Comparison of ENCODE assay signal across 15 cellular contexts in genomic region chr3:170760174-170760526, GRCh38.
DNase-seq lines count a peak whose midpoint lies in the region; ATAC-seq and TF ChIP-seq lines count a peak whose summit lies in the region.
"Had no signal": no experiment of that assay in that cellular context is flagged by ENCODE, and none has a peak within 500 bp of the region (broad histone marks: within the 10 kb centered on the region; RNA-seq: fewer than 3 reads in every experiment).

No MANE protein-coding gene starts in this region.

- no peaks in the 10 kb centered on the region for H3K9me3 ChIP-seq in PC-3 (ENCODE audit: low read length)
- no peaks in the 10 kb centered on the region for H3K9me3 ChIP-seq in body of pancreas
- no peaks in the 10 kb centered on the region for H3K9me3 ChIP-seq in thyroid gland
- no peaks in the 10 kb centered on the region for H3K9me3 ChIP-seq in CD4-positive, alpha-beta T cell (ENCODE audit: control insufficient read depth, low read length)
- H3K9me3 ChIP-seq: gastrocnemius medialis had no signal

- DNase-seq in PC-3 (no peak), body of pancreas (peak; percentile 37 to 61 (median 46)), kidney glomerular epithelial cell (lab: John Stamatoyannopoulos, UW) (peak; percentile 38), thyroid gland (peak; percentile 37 to 65), MCF 10A (ENCODE audit: unreplicated experiment) (no peak)
- DNase-seq in CD4-positive, alpha-beta T cell, result no peak
- DNase-seq in activated CD4-positive, alpha-beta T cell treated with anti-CD3 and anti-CD28 coated beads, Interleukin-2, amount 50 U/mL, for 48 hours, result no peak
- DNase-seq: activated CD8-positive, alpha-beta T cell treated with anti-CD3 and anti-CD28 coated beads, Interleukin-2, amount 10 ng/mL, durations not matched to agents 7 days and 5 days; gastrocnemius medialis; NCI-H1436 treated with DMSO at 0.1 percent for 48 hours; NCI-H226; stimulated activated naive CD4-positive, alpha-beta T cell; WERI-Rb-1 had no signal

- no peaks in the 10 kb centered on the region for H3K36me3 ChIP-seq in PC-3 (ENCODE audit: low read depth, low read length)
- no peaks in the 10 kb centered on the region for H3K36me3 ChIP-seq in body of pancreas (replicated peaks in 1 of 2; ENCODE audit: insufficient read depth in 1 of 2, low read depth in 2 of 2)
- no peaks in the 10 kb centered on the region for H3K36me3 ChIP-seq in thyroid gland
- H3K36me3 ChIP-seq: gastrocnemius medialis, WERI-Rb-1 had no signal

- no peaks in the 10 kb centered on the region for H4K20me1 ChIP-seq in PC-3 (ENCODE audit: low read length)

- ATAC-seq in PC-3 (peak; percentile 7), body of pancreas (peak; percentile 73)
- no peak for ATAC-seq in CD4-positive, alpha-beta T cell (ENCODE audit: poor library complexity)
- ATAC-seq: activated CD8-positive, alpha-beta T cell treated with anti-CD3 and anti-CD28 coated beads, Interleukin-2, amount 10 ng/mL, durations not matched to agents 7 days and 5 days; activated T-helper 17 cell treated with anti-CD3 and anti-CD28 coated beads, Interleukin-2, amount 50 U/mL, for 72 hours; gastrocnemius medialis had no signal

- H3K4me3 Mint-ChIP-seq in MCF 10A (ENCODE audit: unreplicated experiment), result no peak overlapping the region
- no peak overlapping the region for H3K4me3 Mint-ChIP-seq in CD4-positive, alpha-beta T cell
- H3K4me3 Mint-ChIP-seq: activated CD8-positive, alpha-beta T cell treated with anti-CD3 and anti-CD28 coated beads, Interleukin-2, amount 10 ng/mL, durations not matched to agents 7 days and 5 days; activated T-helper 17 cell treated with anti-CD3 and anti-CD28 coated beads, Interleukin-2, amount 50 U/mL, for 72 hours; CD14-positive monocyte had no signal

- intact Hi-C loops in PC-3 (cut with micrococcal nuclease), result no loop called here
- intact Hi-C loops in body of pancreas (cut with DNase I), result no loop called here
- intact Hi-C loops in thyroid gland (cut with DNase I), result no loop called here
- intact Hi-C loops in MCF 10A (cut with micrococcal nuclease), result no loop called here
- intact Hi-C loops in CD4-positive, alpha-beta T cell (cut with DNase I, micrococcal nuclease), result no loop called here

- H3K4me2 ChIP-seq in PC-3 (ENCODE audit: low read length), result peak overlapping the region; percentile 44

- H3K36me3 Mint-ChIP-seq in MCF 10A (ENCODE audit: insufficient read depth, unreplicated experiment), result no peaks in the 10 kb centered on the region
- no peaks in the 10 kb centered on the region for H3K36me3 Mint-ChIP-seq in CD4-positive, alpha-beta T cell (ENCODE audit: low read depth)
- H3K36me3 Mint-ChIP-seq: CD14-positive monocyte had no signal

- TF ChIP-seq POLR2A in body of pancreas (IDR thresholded peaks at IDR 0.05) (no peak), thyroid gland (IDR thresholded peaks at IDR 0.05) (no peak)

- H3K27me3 ChIP-seq in PC-3 (ENCODE audit: low read length) (no peaks in the 10 kb centered on the region), body of pancreas (no peaks in the 10 kb centered on the region), thyroid gland (no peaks in the 10 kb centered on the region)
- H3K27me3 ChIP-seq in CD4-positive, alpha-beta T cell (ENCODE audit: control insufficient read depth, insufficient read depth, low read length), result no peaks in the 10 kb centered on the region
- H3K27me3 ChIP-seq: gastrocnemius medialis had no signal

- H3K27me3 Mint-ChIP-seq in MCF 10A (ENCODE audit: insufficient read depth, unreplicated experiment), result no peaks in the 10 kb centered on the region
- no peaks in the 10 kb centered on the region for H3K27me3 Mint-ChIP-seq in CD4-positive, alpha-beta T cell
- H3K27me3 Mint-ChIP-seq: activated T-helper 17 cell treated with anti-CD3 and anti-CD28 coated beads, Interleukin-2, amount 50 U/mL, for 72 hours had no signal

- no peaks in the 10 kb centered on the region for H3K79me2 ChIP-seq in PC-3 (ENCODE audit: low read length)

- CTCF ChIA-PET in PC-3 (lab: Charles Lee), result interaction anchor here (0.5 kb wide), 1 partner anchor 155 kb away, joined by 3 read pairs; no protein-coding TSS in a partner anchor
- CTCF ChIA-PET in MCF 10A (lab: Yijun Ruan, JAX), result interaction anchor here (0.8 kb wide), 1 partner anchor 51 kb away, joined by 3 read pairs; no protein-coding TSS in a partner anchor
- CTCF ChIA-PET in CD4-positive, alpha-beta T cell (lab: Charles Lee), result no interaction called here

- no peak overlapping the region for H3K27ac Mint-ChIP-seq in MCF 10A (ENCODE audit: low read depth, unreplicated experiment)
- H3K27ac Mint-ChIP-seq in CD4-positive, alpha-beta T cell, result no peak overlapping the region
- H3K27ac Mint-ChIP-seq: activated CD8-positive, alpha-beta T cell treated with anti-CD3 and anti-CD28 coated beads, Interleukin-2, amount 10 ng/mL, durations not matched to agents 7 days and 5 days; activated T-helper 17 cell treated with anti-CD3 and anti-CD28 coated beads, Interleukin-2, amount 50 U/mL, for 72 hours; CD14-positive monocyte had no signal

- H2AFZ ChIP-seq in PC-3 (ENCODE audit: low read length), result peak overlapping the region; percentile 40

- H3K4me3 ChIP-seq in PC-3 (ENCODE audit: low read length) (no peak overlapping the region), body of pancreas (no peak overlapping the region), thyroid gland (replicated peaks in 1 of 3) (no peak overlapping the region)
- H3K4me3 ChIP-seq: gastrocnemius medialis had no signal

- H3K27ac ChIP-seq in PC-3 (ENCODE audit: low read length) (peak overlapping the region; percentile 66), body of pancreas (peak overlapping the region; percentile 14 to 80 (median 54)), thyroid gland (peak overlapping the region in 1 of 3 donors; percentile 8)
- no peak overlapping the region for H3K27ac ChIP-seq in CD4-positive, alpha-beta T cell (ENCODE audit: low read depth, low read length)
- H3K27ac ChIP-seq: gastrocnemius medialis, WERI-Rb-1 had no signal

- no peaks in the 10 kb centered on the region for H3F3A ChIP-seq in PC-3 (ENCODE audit: low read length, unreplicated experiment)

- no peaks in the 10 kb centered on the region for H3K9me3 Mint-ChIP-seq in MCF 10A (ENCODE audit: unreplicated experiment)
- H3K9me3 Mint-ChIP-seq in CD4-positive, alpha-beta T cell, result no peaks in the 10 kb centered on the region
- H3K9me3 Mint-ChIP-seq: activated T-helper 17 cell treated with anti-CD3 and anti-CD28 coated beads, Interleukin-2, amount 50 U/mL, for 72 hours had no signal

- H3K9me2 ChIP-seq in PC-3 (replicated peaks; ENCODE audit: low read length), result no peaks in the 10 kb centered on the region

- no peak overlapping the region for H3K9ac ChIP-seq in PC-3 (ENCODE audit: low read length)

- POLR2A ChIA-PET in PC-3 (lab: Charles Lee; ENCODE audit: unreplicated experiment), result interaction anchor here (0.7 to 1.0 kb wide), 2 partner anchors 19 to 291 kb away, joined by 3 to 5 read pairs; no protein-coding TSS in a partner anchor
- POLR2A ChIA-PET in MCF 10A (lab: Yijun Ruan, JAX), result interaction anchor here (1.2 kb wide), 1 partner anchor 51 kb away, joined by 3 read pairs; no protein-coding TSS in a partner anchor
- POLR2A ChIA-PET in CD4-positive, alpha-beta T cell (lab: Charles Lee), result interaction anchor here (0.5 kb wide), 1 partner anchor 68 kb away, joined by 3 read pairs; no protein-coding TSS in a partner anchor

- no peak for TF ChIP-seq CTCF in PC-3 (conservative IDR thresholded peaks at IDR 0.05; ENCODE audit: low read depth, low read length)
- TF ChIP-seq CTCF in body of pancreas (IDR thresholded peaks at IDR 0.05), result no peak
- TF ChIP-seq CTCF in thyroid gland (IDR thresholded peaks at IDR 0.05), result no peak
- no peak for TF ChIP-seq CTCF in MCF 10A (IDR thresholded peaks at IDR 0.05; ENCODE audit: unreplicated experiment)
- no peak for TF ChIP-seq CTCF in CD4-positive, alpha-beta T cell (IDR thresholded peaks at IDR 0.05)

- no TSS peak for BruUV-seq in PC-3 (replicated peaks; lab: Mats Ljungman, UMichigan)
- BruUV-seq in MCF 10A (replicated peaks; lab: Mats Ljungman, UMichigan), result no TSS peak

- 28 to 29% methylated on average over 1 of the region's 1 CpG for WGBS in body of pancreas, 2 donors
- 40 to 41% methylated on average over 1 of the region's 1 CpG for WGBS in thyroid gland, 2 donors

- peaks cover 34% of the 10 kb centered on the region for H3K4me1 ChIP-seq in PC-3 (ENCODE audit: insufficient read depth, low read length)
- peaks cover 27% of the 10 kb centered on the region for H3K4me1 ChIP-seq in body of pancreas
- peaks cover 10 to 16% of the 10 kb centered on the region in 2 donors for H3K4me1 ChIP-seq in thyroid gland
- H3K4me1 ChIP-seq: gastrocnemius medialis had no signal

- H3K4me1 Mint-ChIP-seq in MCF 10A (ENCODE audit: insufficient read depth, unreplicated experiment), result no peaks in the 10 kb centered on the region
- no peaks in the 10 kb centered on the region for H3K4me1 Mint-ChIP-seq in CD4-positive, alpha-beta T cell (ENCODE audit: low read depth)
- H3K4me1 Mint-ChIP-seq: activated T-helper 17 cell treated with anti-CD3 and anti-CD28 coated beads, Interleukin-2, amount 50 U/mL, for 72 hours; CD14-positive monocyte had no signal

Comparison
In these comparisons a context has a peak if more than half of its experiments do, and no peak if none do; other contexts are left out.
1. DNase-seq: peak in body of pancreas (4 of 4), kidney glomerular epithelial cell (single experiment) and thyroid gland (2 of 2); none in PC-3 (single experiment), MCF 10A (single experiment), CD4-positive, alpha-beta T cell (0 of 10) and activated CD4-positive, alpha-beta T cell treated with anti-CD3 and anti-CD28 coated beads, Interleukin-2, amount 50 U/mL, for 48 hours (0 of 2).